Comparison of ENCODE assay signal across 17 cellular contexts in genomic region chr9:72012642-72013041, GRCh38. TPM values are rescaled to one million over a fixed set of nuclear protein-coding genes. Genes with fewer than 3 reads are reported as not detected.
"Had no signal": no experiment of that assay in that cellular context is flagged by ENCODE, and none has a peak within 500 bp of the region (broad histone marks: within the 10 kb centered on the region; RNA-seq: fewer than 3 reads in every experiment).

No MANE protein-coding gene starts in this region.

- H3K4me3 ChIP-seq: thyroid gland, uterus had no signal

- H3K27me3 ChIP-seq: thyroid gland, uterus had no signal

- H3K9me3 ChIP-seq: thyroid gland, uterus had no signal

- H3K4me3 Mint-ChIP-seq: activated naive CD4-positive, alpha-beta T cell treated with anti-CD3 and anti-CD28 coated beads, Interleukin-2, amount 50 U/mL, for 24 hours; immature natural killer cell; nephron had no signal

- H3K36me3 ChIP-seq: thyroid gland, uterus had no signal

- H3K27ac Mint-ChIP-seq: activated naive CD4-positive, alpha-beta T cell treated with anti-CD3 and anti-CD28 coated beads, Interleukin-2, amount 50 U/mL, for 24 hours; nephron had no signal

- H3K27me3 Mint-ChIP-seq: activated naive CD4-positive, alpha-beta T cell treated with anti-CD3 and anti-CD28 coated beads, Interleukin-2, amount 50 U/mL, for 24 hours had no signal

- H3K4me1 ChIP-seq: thyroid gland, uterus had no signal

- ATAC-seq: left lobe of liver had no signal

- DNase-seq: activated CD4-positive, alpha-beta T cell treated with anti-CD3 and anti-CD28 coated beads, Interleukin-2, amount 50 U/mL, for 4 hours; activated CD4-positive, CD25-positive, alpha-beta regulatory T cell treated with anti-CD3 and anti-CD28 coated beads, Interleukin-2, amount 50 U/mL, for 72 hours; activated T-cell treated with anti-CD3 and anti-CD28 coated beads, Interleukin-2, amount 50 U/mL, for 1 hour; amygdala; dermis blood vessel endothelial cell; immature natural killer cell; stimulated activated CD4-positive, alpha-beta T cell treated with anti-CD3 and anti-CD28 coated beads, Interleukin-15, amount 100 ng/mL, for 24 hours; stimulated activated CD4-positive, alpha-beta T cell treated with anti-CD3 and anti-CD28 coated beads, Interleukin-4, amount 100 ng/mL, for 24 hours; T-helper 9 cell; thyroid gland; uterus had no signal

- H3K9me3 Mint-ChIP-seq: activated naive CD4-positive, alpha-beta T cell treated with anti-CD3 and anti-CD28 coated beads, Interleukin-2, amount 50 U/mL, for 24 hours; immature natural killer cell; nephron had no signal

- H3K4me1 Mint-ChIP-seq: nephron had no signal

- H3K27ac ChIP-seq: thyroid gland, uterus had no signal

- H3K36me3 Mint-ChIP-seq: activated naive CD4-positive, alpha-beta T cell treated with anti-CD3 and anti-CD28 coated beads, Interleukin-2, amount 50 U/mL, for 24 hours; immature natural killer cell had no signal

RNA-seq across cellular contexts. Expression of gene C9orf57, which starts 47.8 kb away (rescaled TPM):
- total RNA-seq: cerebellum, dermis blood vessel endothelial cell, epithelial cell of proximal tubule, left lobe of liver, omental fat pad, thyroid gland, uterus had no signal
- polyA plus RNA-seq: immature natural killer cell had no signal
